In the genomic region with DNA sequence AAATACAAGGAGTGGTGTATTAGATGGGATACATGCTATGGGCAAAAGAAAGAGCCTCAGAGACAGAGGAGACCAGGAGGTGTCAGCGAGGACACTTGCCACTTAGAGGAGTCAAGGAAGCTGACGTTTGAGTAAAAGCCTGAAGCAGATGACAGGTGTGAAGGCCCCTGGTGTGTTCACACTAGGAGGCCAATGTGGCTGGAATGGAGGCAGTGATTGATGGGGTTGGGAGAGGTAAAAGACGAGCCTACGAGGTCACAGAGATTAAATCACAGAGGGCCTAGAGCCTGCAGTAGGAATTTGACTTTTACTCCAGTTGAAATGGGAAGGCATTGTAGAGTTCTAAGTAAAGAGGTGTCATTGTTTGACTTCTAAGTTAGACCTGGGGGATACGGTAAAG, we compare ENCODE assay signal across 1 cellular context.
TF ChIP-seq lines count a peak whose summit lies in the region.

No MANE protein-coding gene starts in this region.

TF ChIP-seq in HEK293, 187 proteins besides CTCF, POLR2A, EP300 and RAD21:
- TF ChIP-seq, protein P1, sequence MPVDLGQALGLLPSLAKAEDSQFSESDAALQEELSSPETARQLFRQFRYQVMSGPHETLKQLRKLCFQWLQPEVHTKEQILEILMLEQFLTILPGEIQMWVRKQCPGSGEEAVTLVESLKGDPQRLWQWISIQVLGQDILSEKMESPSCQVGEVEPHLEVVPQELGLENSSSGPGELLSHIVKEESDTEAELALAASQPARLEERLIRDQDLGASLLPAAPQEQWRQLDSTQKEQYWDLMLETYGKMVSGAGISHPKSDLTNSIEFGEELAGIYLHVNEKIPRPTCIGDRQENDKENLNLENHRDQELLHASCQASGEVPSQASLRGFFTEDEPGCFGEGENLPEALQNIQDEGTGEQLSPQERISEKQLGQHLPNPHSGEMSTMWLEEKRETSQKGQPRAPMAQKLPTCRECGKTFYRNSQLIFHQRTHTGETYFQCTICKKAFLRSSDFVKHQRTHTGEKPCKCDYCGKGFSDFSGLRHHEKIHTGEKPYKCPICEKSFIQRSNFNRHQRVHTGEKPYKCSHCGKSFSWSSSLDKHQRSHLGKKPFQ (tag by site-specific recombination; IDR thresholded peaks at IDR 0.05) = peak; percentile 79; the same call in 1 of the 2 replicates
- no peak for TF ChIP-seq KLF7 (tag by site-specific recombination; IDR thresholded peaks at IDR 0.05; ENCODE audit: borderline replicate concordance)
